In the genomic region with DNA sequence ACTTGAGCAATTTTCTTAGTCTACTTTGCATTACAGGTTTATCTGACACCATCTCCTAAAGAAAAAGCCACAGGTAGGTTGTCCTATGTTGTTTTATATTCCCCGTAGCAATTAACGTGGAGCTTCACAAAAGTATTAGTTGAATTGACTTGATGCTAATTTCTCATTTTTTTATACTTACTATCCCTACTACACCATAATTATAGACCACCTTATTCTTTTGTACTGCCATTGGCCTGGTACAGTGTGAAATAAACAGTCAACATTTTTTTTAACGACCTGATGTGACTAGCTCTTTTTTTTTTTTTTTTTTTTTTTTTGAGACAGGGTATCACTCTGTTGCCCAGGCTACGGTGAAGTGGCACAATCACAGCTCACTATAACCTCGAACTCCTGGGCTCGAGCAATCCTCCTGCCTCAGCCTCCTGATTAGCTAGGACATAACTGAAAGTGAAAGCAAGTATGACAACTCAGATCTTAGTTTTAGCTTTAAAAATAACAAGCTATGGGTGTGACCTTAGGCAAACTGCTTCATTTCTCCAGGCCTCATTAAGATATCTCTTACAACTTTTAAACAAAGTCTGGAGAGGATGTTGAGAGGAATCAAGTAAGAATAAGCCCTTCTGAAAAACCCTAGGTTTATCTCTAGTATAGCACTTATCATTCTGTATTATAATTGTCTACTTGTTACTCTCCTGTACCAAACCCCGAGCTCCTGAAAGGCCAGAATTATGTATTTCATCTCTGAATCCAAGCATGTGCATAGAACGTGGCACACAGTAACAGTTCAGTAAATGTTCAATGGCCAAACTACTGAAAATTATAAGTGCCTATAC, we compare ENCODE assay signal across 2 cellular contexts.
TF ChIP-seq lines count a peak whose summit lies in the region.

No MANE protein-coding gene starts in this region.

TF ChIP-seq in SK-N-SH, 30 proteins besides CTCF, POLR2A, EP300 and RAD21:
- TF ChIP-seq USF2 (IDR thresholded peaks at IDR 0.05; ENCODE audit: borderline replicate concordance, low read depth, low read length) = no peak
- no peak for TF ChIP-seq SIN3A (IDR thresholded peaks at IDR 0.05; ENCODE audit: borderline replicate concordance, low read depth, low read length)

TF ChIP-seq in SK-N-SH treated with all-trans-retinoic acid at 6 μM for 48 hours, 23 proteins besides CTCF, POLR2A, EP300 and RAD21:
- no peak for TF ChIP-seq ARNTL (CRISPR knock-in tag; IDR thresholded peaks at IDR 0.05; ENCODE audit: borderline replicate concordance, low read depth)
- no peak for TF ChIP-seq ZFP30 (CRISPR knock-in tag; IDR thresholded peaks at IDR 0.05)
- no peak for TF ChIP-seq ZNF70 (CRISPR knock-in tag; IDR thresholded peaks at IDR 0.05)
TF ChIP-seq in SK-N-SH treated with all-trans-retinoic acid at 6 μM for 48 hours: peak in this region for 0.
